17 cellular contexts compared by ENCODE assay signal in the genomic region with DNA sequence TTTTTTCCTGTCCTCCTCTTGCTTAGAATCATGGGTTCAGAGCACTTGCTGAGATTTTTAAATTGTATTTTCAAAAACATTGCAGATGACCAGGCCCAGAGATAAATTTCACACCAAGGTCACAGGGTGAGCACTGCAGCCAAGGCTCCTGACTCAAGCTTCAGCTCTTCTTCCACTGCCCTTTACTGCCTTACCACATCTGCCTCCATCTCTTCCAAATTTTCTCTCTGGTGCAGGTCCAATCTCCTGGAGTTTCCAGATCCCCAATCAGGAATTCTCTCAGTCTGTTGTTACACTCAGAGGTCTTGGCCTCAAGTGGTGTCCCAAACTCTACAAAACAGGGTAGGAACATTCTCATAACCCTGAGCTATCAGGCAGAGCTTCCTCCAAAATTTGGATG. TPM values are rescaled to one million over a fixed set of nuclear protein-coding genes. Genes with fewer than 3 reads are reported as not detected.
DNase-seq lines count a peak whose midpoint lies in the region; ATAC-seq and TF ChIP-seq lines count a peak whose summit lies in the region.
"Had no signal": no experiment of that assay in that cellular context is flagged by ENCODE, and none has a peak within 500 bp of the region (broad histone marks: within the 10 kb centered on the region; RNA-seq: fewer than 3 reads in every experiment).

No MANE protein-coding gene starts in this region.

- TF ChIP-seq CTCF in adrenal gland (IDR thresholded peaks at IDR 0.05) (no peak), osteocyte (IDR thresholded peaks at IDR 0.05) (no peak)

- no peaks in the 10 kb centered on the region for H3K9me3 ChIP-seq in adrenal gland (replicated peaks in 1 of 3)
- H3K9me3 ChIP-seq in aorta (ENCODE audit: control insufficient read depth, low read length), result peaks cover 2% of the 10 kb centered on the region
- H3K9me3 ChIP-seq: A549; BLaER1 treated with 17β-estradiol and CSF1 and Interleukin-3, amounts not matched to agents 10 nM and 100 nM; Caco-2 had no signal

- H3K27ac ChIP-seq in adrenal gland (no peak overlapping the region), aorta (ENCODE audit: low read depth in 1 of 2, low read length in 2 of 2) (no peak overlapping the region), caudate nucleus (ENCODE audit: low read depth, low read length) (no peak overlapping the region)
- H3K27ac ChIP-seq: 22Rv1; A549; BLaER1 treated with 17β-estradiol and CSF1 and Interleukin-3, amounts not matched to agents 10 nM and 100 nM; C4-2B had no signal

- H3K36me3 Mint-ChIP-seq in osteocyte (ENCODE audit: unreplicated experiment), result no peaks in the 10 kb centered on the region
- H3K36me3 Mint-ChIP-seq: CD8-positive, alpha-beta T cell had no signal

- H3K9me3 Mint-ChIP-seq in osteocyte (ENCODE audit: unreplicated experiment), result no peaks in the 10 kb centered on the region
- H3K9me3 Mint-ChIP-seq: CD4-positive, alpha-beta T cell; CD8-positive, alpha-beta T cell had no signal

- H3K4me3 ChIP-seq in adrenal gland (no peak overlapping the region), aorta (ENCODE audit: low read length in 2 of 2) (no peak overlapping the region)
- H3K4me3 ChIP-seq: A549; BLaER1 treated with 17β-estradiol and CSF1 and Interleukin-3, amounts not matched to agents 10 nM and 100 nM had no signal

- TF ChIP-seq POLR2A in adrenal gland (IDR thresholded peaks at IDR 0.05), result no peak

- H3K27me3 ChIP-seq in adrenal gland (peaks cover 4% of the 10 kb centered on the region), aorta (ENCODE audit: control insufficient read depth in 1 of 2, insufficient read depth in 2 of 2, low read length in 1 of 2) (peaks cover 0 to 3% of the 10 kb centered on the region in 2 donors)
- H3K27me3 ChIP-seq: BLaER1 treated with 17β-estradiol and CSF1 and Interleukin-3, amounts not matched to agents 10 nM and 100 nM had no signal

- H3K36me3 ChIP-seq in adrenal gland (replicated peaks in 1 of 2), result no peaks in the 10 kb centered on the region
- no peaks in the 10 kb centered on the region for H3K36me3 ChIP-seq in aorta (ENCODE audit: control insufficient read depth in 1 of 2, insufficient read depth in 2 of 2, low read length in 1 of 2)
- H3K36me3 ChIP-seq: BLaER1 treated with 17β-estradiol and CSF1 and Interleukin-3, amounts not matched to agents 10 nM and 100 nM had no signal

- H3K4me3 Mint-ChIP-seq in osteocyte (ENCODE audit: unreplicated experiment), result no peak overlapping the region
- H3K4me3 Mint-ChIP-seq: B cell; CD4-positive, alpha-beta T cell; CD8-positive, alpha-beta T cell had no signal

- H3K27ac Mint-ChIP-seq in osteocyte (ENCODE audit: unreplicated experiment), result no peak overlapping the region
- H3K27ac Mint-ChIP-seq: B cell; CD4-positive, alpha-beta T cell; CD8-positive, alpha-beta T cell had no signal

- H3K27me3 Mint-ChIP-seq in osteocyte (ENCODE audit: unreplicated experiment), result peaks cover 17% of the 10 kb centered on the region

- no peaks in the 10 kb centered on the region for H3K4me1 Mint-ChIP-seq in osteocyte (ENCODE audit: unreplicated experiment)
- H3K4me1 Mint-ChIP-seq: B cell had no signal

- intact Hi-C loops in adrenal gland (cut with DNase I) (no loop called here), sciatic nerve (cut with DNase I) (no loop called here), aorta (cut with DNase I) (no loop called here)

- H3K4me1 ChIP-seq in adrenal gland (replicated peaks in 1 of 2), result no peaks in the 10 kb centered on the region
- no peaks in the 10 kb centered on the region for H3K4me1 ChIP-seq in aorta (ENCODE audit: control insufficient read depth in 1 of 2, insufficient read depth in 2 of 2, low read length in 2 of 2)
- H3K4me1 ChIP-seq: BLaER1 treated with 17β-estradiol and CSF1 and Interleukin-3, amounts not matched to agents 10 nM and 100 nM; Caco-2 had no signal

- ATAC-seq in sciatic nerve, result peak; percentile 94
- peak; percentile 59 for ATAC-seq in aorta (ENCODE audit: low FRiP score)
- ATAC-seq: A549; CD8-positive, alpha-beta T cell had no signal

- peak in 4 of 7 donors; percentile 15 to 39 (median 28) for DNase-seq in adrenal gland
- no peak for DNase-seq in sciatic nerve (ENCODE audit: low spot score)
- no peak for DNase-seq in aorta
- DNase-seq in caudate nucleus (lab: John Stamatoyannopoulos, UW), result no peak
- DNase-seq in osteocyte (ENCODE audit: extremely low spot score, unreplicated experiment), result no peak
- DNase-seq: AML-193; Caco-2; Calu3; CD4-positive, alpha-beta T cell; CD8-positive, alpha-beta T cell; DMS79 treated with DMSO at 0.1 percent for 48 hours; GF-D8 had no signal

RNA-seq across cellular contexts. Expression of a gene that starts 12.7 kb away (rescaled TPM):
- total RNA-seq in adrenal gland (10 to 100 TPM in 3 of 8 donors, 1 to 10 TPM in 4, not detected in 1; 1.0 to 21.6 (median 4.8) TPM), sciatic nerve (2.5 TPM), aorta (10 to 100 TPM; 10.9 to 15.5 TPM), osteocyte (0.81 and 1.6 TPM in 2 replicates)
- polyA plus RNA-seq in adrenal gland (10 to 100 TPM in 2 of 3 donors, 1 to 10 TPM in 1; 9.3 to 35.9 (median 26.1) TPM), aorta (1 to 10 TPM; 2.1 to 3.3 TPM)
- total RNA-seq: B cell; Caco-2; CD4-positive, alpha-beta T cell; CD8-positive, alpha-beta T cell had no signal

Comparison
In these comparisons a context has a peak if more than half of its experiments do, and no peak if none do; other contexts are left out.
1. DNase-seq: peak in adrenal gland (4 of 7); none in sciatic nerve (single experiment), aorta (0 of 2), caudate nucleus (0 of 61) and osteocyte (single experiment).